In the genomic region with DNA sequence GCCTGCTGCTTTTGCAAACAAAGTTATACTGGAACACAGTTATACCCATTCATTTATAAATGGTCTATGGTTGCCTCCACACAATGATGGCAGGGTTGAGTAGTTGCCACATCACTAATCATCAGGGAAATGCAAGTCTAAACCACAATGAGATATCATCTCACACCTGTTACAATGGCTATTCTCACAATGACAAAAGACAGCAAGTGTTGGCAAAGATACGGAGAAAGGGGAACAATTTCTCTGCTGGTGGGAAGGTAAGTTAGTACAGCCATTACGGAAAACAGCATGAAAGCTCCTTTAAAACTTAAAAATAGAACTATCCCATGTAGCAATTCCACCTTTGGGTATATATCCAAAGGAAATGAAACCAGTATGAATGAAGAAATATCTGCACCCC, we compare ENCODE assay signal across 31 cellular contexts.
"Had no signal": no experiment of that assay in that cellular context is flagged by ENCODE, and none has a peak within 500 bp of the region (broad histone marks: within the 10 kb centered on the region; RNA-seq: fewer than 3 reads in every experiment).

No MANE protein-coding gene starts in this region.

- DNase-seq: activated B cell treated with CpG ODN at 0.5 μM for 24 hours; activated CD4-positive, alpha-beta memory T cell treated with anti-CD3 and anti-CD28 coated beads for 36 hours; activated CD4-positive, alpha-beta T cell treated with anti-CD3 and anti-CD28 coated beads for 4 hours; activated CD4-positive, alpha-beta T cell treated with anti-CD3 and anti-CD28 coated beads, Interleukin-2, amount 10 ng/mL, durations not matched to agents 24 days and 14 days; activated CD4-positive, alpha-beta T cell treated with anti-CD3 and anti-CD28 coated beads, Interleukin-2, amount 50 U/mL, for 1 hour; activated CD4-positive, alpha-beta T cell treated with anti-CD3 and anti-CD28 coated beads, Interleukin-2, amount 50 U/mL, for 4 hours; activated CD4-positive, CD25-positive, alpha-beta regulatory T cell treated with anti-CD3 and anti-CD28 coated beads, Interleukin-2, amount 50 U/mL, for 72 hours; activated CD8-positive, alpha-beta memory T cell treated with anti-CD3 and anti-CD28 coated beads, Interleukin-2, amount 50 U/mL, for 4 hours; activated CD8-positive, alpha-beta T cell treated with anti-CD3 and anti-CD28 coated beads for 36 hours; activated effector memory CD4-positive, alpha-beta T cell treated with anti-CD3 and anti-CD28 coated beads, Interleukin-2, amount 50 U/mL, for 16 hours; activated gamma-delta T cell treated with Interleukin-2 at 50 U/mL for 16 hours; activated naive CD4-positive, alpha-beta T cell; activated naive CD4-positive, alpha-beta T cell treated with anti-CD3 and anti-CD28 coated beads for 36 hours; activated naive CD4-positive, alpha-beta T cell treated with anti-CD3 and anti-CD28 coated beads, Interleukin-2, amount 50 U/mL, for 16 hours; activated naive CD8-positive, alpha-beta T cell treated with anti-CD3 and anti-CD28 coated beads for 36 hours; activated T-cell treated with anti-CD3 and anti-CD28 coated beads for 4 hours; activated T-cell treated with anti-CD3 and anti-CD28 coated beads, Interleukin-2, amount 50 U/mL, for 1 hour; activated T-cell treated with anti-CD3 and anti-CD28 coated beads, Interleukin-2, amount 50 U/mL, for 4 hours; activated T-cell treated with anti-CD3 and anti-CD28 coated beads, Interleukin-2, amount 50 U/mL, for 72 hours; adrenal gland; amniotic stem cell; aorta; body of pancreas; brain microvascular endothelial cell; central memory CD4-positive, alpha-beta T cell; T-helper 2 cell; T-helper 9 cell had no signal

- H3K4me1 ChIP-seq: adrenal gland, breast epithelium had no signal

- H3K27me3 ChIP-seq: adrenal gland, body of pancreas, brain microvascular endothelial cell had no signal

- H3K9me3 ChIP-seq: adrenal gland, body of pancreas had no signal

- H3K4me3 ChIP-seq: adrenal gland, body of pancreas, breast epithelium had no signal

- H3K36me3 ChIP-seq: adrenal gland, brain microvascular endothelial cell, breast epithelium had no signal

- ATAC-seq: activated CD8-positive, alpha-beta T cell treated with anti-CD3 and anti-CD28 coated beads for 36 hours; activated naive CD4-positive, alpha-beta T cell treated with anti-CD3 and anti-CD28 coated beads, Interleukin-2, amount 50 U/mL, for 72 hours; activated T-cell treated with anti-CD3 and anti-CD28 coated beads, Interleukin-2, amount 50 U/mL, for 4 hours; activated T-cell treated with anti-CD3 and anti-CD28 coated beads, Interleukin-2, amount 50 U/mL, for 72 hours; activated T-helper 17 cell treated with anti-CD3 and anti-CD28 coated beads, Interleukin-2, amount 50 U/mL, for 72 hours; body of pancreas had no signal

- H3K27ac ChIP-seq: adrenal gland, body of pancreas, brain microvascular endothelial cell, breast epithelium, VCaP had no signal
